Comparison of ENCODE assay signal across 2 cellular contexts in the genomic region with DNA sequence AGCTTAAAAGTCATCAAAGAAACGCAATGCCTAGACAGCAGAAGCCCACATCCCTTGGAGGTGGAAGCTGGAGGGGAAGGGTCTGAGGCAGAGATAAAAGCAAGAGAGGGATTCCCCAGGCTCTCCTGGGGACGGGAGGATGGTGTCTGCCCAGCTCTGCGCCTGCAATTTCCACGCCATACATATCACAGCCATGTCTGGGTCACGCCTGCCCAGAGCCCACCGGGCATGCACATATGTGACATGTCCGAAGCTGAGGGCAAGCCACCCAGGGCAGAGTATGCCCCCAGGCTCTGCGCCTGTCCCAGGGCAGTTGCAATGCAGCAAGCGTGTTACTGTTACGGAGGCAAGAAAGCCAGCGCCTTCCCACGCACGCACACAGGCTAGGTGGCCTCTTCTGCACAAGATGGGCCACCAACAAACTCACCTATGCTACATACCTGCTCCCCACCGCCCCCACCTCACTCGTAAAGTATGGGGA.
TF ChIP-seq lines count a peak whose summit lies in the region.

No MANE protein-coding gene starts in this region.

TF ChIP-seq in GM23338, 12 proteins besides CTCF, POLR2A, EP300 and RAD21:
- TF ChIP-seq, protein P1, sequence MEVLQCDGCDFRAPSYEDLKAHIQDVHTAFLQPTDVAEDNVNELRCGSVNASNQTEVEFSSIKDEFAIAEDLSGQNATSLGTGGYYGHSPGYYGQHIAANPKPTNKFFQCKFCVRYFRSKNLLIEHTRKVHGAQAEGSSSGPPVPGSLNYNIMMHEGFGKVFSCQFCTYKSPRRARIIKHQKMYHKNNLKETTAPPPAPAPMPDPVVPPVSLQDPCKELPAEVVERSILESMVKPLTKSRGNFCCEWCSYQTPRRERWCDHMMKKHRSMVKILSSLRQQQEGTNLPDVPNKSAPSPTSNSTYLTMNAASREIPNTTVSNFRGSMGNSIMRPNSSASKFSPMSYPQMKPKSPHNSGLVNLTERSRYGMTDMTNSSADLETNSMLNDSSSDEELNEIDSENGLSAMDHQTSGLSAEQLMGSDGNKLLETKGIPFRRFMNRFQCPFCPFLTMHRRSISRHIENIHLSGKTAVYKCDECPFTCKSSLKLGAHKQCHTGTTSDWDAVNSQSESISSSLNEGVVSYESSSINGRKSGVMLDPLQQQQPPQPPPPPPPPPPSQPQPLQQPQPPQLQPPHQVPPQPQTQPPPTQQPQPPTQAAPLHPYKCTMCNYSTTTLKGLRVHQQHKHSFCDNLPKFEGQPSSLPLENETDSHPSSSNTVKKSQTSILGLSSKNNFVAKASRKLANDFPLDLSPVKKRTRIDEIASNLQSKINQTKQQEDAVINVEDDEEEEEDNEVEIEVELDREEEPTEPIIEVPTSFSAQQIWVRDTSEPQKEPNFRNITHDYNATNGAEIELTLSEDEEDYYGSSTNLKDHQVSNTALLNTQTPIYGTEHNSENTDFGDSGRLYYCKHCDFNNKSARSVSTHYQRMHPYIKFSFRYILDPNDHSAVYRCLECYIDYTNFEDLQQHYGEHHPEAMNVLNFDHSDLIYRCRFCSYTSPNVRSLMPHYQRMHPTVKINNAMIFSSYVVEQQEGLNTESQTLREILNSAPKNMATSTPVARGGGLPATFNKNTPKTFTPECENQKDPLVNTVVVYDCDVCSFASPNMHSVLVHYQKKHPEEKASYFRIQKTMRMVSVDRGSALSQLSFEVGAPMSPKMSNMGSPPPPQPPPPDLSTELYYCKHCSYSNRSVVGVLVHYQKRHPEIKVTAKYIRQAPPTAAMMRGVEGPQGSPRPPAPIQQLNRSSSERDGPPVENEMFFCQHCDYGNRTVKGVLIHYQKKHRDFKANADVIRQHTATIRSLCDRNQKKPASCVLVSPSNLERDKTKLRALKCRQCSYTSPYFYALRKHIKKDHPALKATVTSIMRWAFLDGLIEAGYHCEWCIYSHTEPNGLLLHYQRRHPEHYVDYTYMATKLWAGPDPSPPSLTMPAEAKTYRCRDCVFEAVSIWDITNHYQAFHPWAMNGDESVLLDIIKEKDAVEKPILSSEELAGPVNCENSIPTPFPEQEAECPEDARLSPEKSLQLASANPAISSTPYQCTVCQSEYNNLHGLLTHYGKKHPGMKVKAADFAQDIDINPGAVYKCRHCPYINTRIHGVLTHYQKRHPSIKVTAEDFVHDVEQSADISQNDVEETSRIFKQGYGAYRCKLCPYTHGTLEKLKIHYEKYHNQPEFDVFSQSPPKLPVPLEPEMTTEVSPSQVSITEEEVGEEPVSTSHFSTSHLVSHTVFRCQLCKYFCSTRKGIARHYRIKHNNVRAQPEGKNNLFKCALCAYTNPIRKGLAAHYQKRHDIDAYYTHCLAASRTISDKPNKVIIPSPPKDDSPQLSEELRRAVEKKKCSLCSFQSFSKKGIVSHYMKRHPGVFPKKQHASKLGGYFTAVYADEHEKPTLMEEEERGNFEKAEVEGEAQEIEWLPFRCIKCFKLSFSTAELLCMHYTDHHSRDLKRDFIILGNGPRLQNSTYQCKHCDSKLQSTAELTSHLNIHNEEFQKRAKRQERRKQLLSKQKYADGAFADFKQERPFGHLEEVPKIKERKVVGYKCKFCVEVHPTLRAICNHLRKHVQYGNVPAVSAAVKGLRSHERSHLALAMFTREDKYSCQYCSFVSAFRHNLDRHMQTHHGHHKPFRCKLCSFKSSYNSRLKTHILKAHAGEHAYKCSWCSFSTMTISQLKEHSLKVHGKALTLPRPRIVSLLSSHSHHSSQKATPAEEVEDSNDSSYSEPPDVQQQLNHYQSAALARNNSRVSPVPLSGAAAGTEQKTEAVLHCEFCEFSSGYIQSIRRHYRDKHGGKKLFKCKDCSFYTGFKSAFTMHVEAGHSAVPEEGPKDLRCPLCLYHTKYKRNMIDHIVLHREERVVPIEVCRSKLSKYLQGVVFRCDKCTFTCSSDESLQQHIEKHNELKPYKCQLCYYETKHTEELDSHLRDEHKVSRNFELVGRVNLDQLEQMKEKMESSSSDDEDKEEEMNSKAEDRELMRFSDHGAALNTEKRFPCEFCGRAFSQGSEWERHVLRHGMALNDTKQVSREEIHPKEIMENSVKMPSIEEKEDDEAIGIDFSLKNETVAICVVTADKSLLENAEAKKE (CRISPR knock-in tag; IDR thresholded peaks at IDR 0.05) = no peak
- TF ChIP-seq CREB1 (CRISPR knock-in tag; IDR thresholded peaks at IDR 0.05; ENCODE audit: low read depth) (no peak), STAT1 (IDR thresholded peaks at IDR 0.05; ENCODE audit: unreplicated experiment) (no peak), JUNB (IDR thresholded peaks at IDR 0.05; ENCODE audit: unreplicated experiment) (no peak)
- TF ChIP-seq, protein P2, sequence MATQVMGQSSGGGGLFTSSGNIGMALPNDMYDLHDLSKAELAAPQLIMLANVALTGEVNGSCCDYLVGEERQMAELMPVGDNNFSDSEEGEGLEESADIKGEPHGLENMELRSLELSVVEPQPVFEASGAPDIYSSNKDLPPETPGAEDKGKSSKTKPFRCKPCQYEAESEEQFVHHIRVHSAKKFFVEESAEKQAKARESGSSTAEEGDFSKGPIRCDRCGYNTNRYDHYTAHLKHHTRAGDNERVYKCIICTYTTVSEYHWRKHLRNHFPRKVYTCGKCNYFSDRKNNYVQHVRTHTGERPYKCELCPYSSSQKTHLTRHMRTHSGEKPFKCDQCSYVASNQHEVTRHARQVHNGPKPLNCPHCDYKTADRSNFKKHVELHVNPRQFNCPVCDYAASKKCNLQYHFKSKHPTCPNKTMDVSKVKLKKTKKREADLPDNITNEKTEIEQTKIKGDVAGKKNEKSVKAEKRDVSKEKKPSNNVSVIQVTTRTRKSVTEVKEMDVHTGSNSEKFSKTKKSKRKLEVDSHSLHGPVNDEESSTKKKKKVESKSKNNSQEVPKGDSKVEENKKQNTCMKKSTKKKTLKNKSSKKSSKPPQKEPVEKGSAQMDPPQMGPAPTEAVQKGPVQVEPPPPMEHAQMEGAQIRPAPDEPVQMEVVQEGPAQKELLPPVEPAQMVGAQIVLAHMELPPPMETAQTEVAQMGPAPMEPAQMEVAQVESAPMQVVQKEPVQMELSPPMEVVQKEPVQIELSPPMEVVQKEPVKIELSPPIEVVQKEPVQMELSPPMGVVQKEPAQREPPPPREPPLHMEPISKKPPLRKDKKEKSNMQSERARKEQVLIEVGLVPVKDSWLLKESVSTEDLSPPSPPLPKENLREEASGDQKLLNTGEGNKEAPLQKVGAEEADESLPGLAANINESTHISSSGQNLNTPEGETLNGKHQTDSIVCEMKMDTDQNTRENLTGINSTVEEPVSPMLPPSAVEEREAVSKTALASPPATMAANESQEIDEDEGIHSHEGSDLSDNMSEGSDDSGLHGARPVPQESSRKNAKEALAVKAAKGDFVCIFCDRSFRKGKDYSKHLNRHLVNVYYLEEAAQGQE (IDR thresholded peaks at IDR 0.05; ENCODE audit: unreplicated experiment) = no peak

TF ChIP-seq in SK-N-SH, 30 proteins besides CTCF, POLR2A, EP300 and RAD21:
- TF ChIP-seq, protein P2 (IDR thresholded peaks at IDR 0.05; ENCODE audit: low read depth, low read length) = no peak
- TF ChIP-seq RXRA (IDR thresholded peaks at IDR 0.05; ENCODE audit: borderline replicate concordance, low read depth) (no peak), SMC3 (IDR thresholded peaks at IDR 0.05; ENCODE audit: low read depth, low read length) (no peak), TAF1 (IDR thresholded peaks at IDR 0.05; ENCODE audit: borderline replicate concordance, low read depth, low read length) (no peak), NRF1 (IDR thresholded peaks at IDR 0.05; ENCODE audit: low read depth, low read length) (no peak), CHD2 (IDR thresholded peaks at IDR 0.05; ENCODE audit: low read length, partially characterized antibody) (no peak), NFIC (IDR thresholded peaks at IDR 0.05; ENCODE audit: borderline replicate concordance) (no peak), TEAD4 (IDR thresholded peaks at IDR 0.05; ENCODE audit: borderline replicate concordance, insufficient read depth) (no peak), RFX5 (IDR thresholded peaks at IDR 0.05; ENCODE audit: low read length) (no peak)
- TF ChIP-seq, protein P3, sequence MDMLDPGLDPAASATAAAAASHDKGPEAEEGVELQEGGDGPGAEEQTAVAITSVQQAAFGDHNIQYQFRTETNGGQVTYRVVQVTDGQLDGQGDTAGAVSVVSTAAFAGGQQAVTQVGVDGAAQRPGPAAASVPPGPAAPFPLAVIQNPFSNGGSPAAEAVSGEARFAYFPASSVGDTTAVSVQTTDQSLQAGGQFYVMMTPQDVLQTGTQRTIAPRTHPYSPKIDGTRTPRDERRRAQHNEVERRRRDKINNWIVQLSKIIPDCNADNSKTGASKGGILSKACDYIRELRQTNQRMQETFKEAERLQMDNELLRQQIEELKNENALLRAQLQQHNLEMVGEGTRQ (IDR thresholded peaks at IDR 0.05; ENCODE audit: borderline replicate concordance, low read depth, low read length) = no peak
- TF ChIP-seq, protein P4, sequence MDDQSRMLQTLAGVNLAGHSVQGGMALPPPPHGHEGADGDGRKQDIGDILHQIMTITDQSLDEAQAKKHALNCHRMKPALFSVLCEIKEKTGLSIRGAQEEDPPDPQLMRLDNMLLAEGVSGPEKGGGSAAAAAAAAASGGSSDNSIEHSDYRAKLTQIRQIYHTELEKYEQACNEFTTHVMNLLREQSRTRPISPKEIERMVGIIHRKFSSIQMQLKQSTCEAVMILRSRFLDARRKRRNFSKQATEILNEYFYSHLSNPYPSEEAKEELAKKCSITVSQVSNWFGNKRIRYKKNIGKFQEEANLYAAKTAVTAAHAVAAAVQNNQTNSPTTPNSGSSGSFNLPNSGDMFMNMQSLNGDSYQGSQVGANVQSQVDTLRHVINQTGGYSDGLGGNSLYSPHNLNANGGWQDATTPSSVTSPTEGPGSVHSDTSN (IDR thresholded peaks at IDR 0.05) = no peak
TF ChIP-seq in SK-N-SH: peak in this region for 0.
